In genomic region chr4:86338989-86339388, GRCh38 we compare ENCODE assay signal across 11 cellular contexts. TPM values are rescaled to one million over a fixed set of nuclear protein-coding genes. Genes with fewer than 3 reads are reported as not detected.
DNase-seq lines count a peak whose midpoint lies in the region; FAIRE-seq and TF ChIP-seq lines count a peak whose summit lies in the region.
"Had no signal": no experiment of that assay in that cellular context is flagged by ENCODE, and none has a peak within 500 bp of the region (broad histone marks: within the 10 kb centered on the region; RNA-seq: fewer than 3 reads in every experiment).

No MANE protein-coding gene starts in this region.

- intact Hi-C loops in endothelial cell of umbilical vein (cut with micrococcal nuclease): no loop called here

- no peaks in the 10 kb centered on the region for H3K36me3 ChIP-seq in endothelial cell of umbilical vein (ENCODE audit: control insufficient read depth in 2 of 2, extremely low read depth in 1 of 2, insufficient read depth in 2 of 2, low read length in 2 of 2)
- no peaks in the 10 kb centered on the region for H3K36me3 ChIP-seq in mesodermal cell (ENCODE audit: control insufficient read depth, insufficient read depth, low read length)

- peak overlapping the region; percentile 66 for H2AFZ ChIP-seq in endothelial cell of umbilical vein (ENCODE audit: low read depth, low read length)

- no peaks in the 10 kb centered on the region for H3K27me3 ChIP-seq in endothelial cell of umbilical vein (ENCODE audit: control insufficient read depth in 2 of 2, insufficient read depth in 2 of 2, low read length in 2 of 2)

- H3K79me2 ChIP-seq in endothelial cell of umbilical vein (ENCODE audit: control insufficient read depth, insufficient read depth, low read length): no peaks in the 10 kb centered on the region

- in situ Hi-C loops in G401 (cut with HindIII; ENCODE audit: low sequenced_read_pairs): no loop called here

- BruUV-seq in endothelial cell of umbilical vein (replicated peaks; lab: Mats Ljungman, UMichigan): no TSS peak

- DNase-seq in AG09309 (ENCODE audit: low read depth): peak; percentile 50
- DNase-seq in NCI-H226: peak; percentile 77
- DNase-seq in endothelial cell of umbilical vein (ENCODE audit: low read depth, low spot score): peak; percentile 51
- DNase-seq in activated CD4-positive, alpha-beta T cell treated with anti-CD3 and anti-CD28 coated beads, Interleukin-2, amount 50 U/mL, for 4 hours: no peak
- no peak for DNase-seq in stimulated activated CD4-positive, alpha-beta T cell treated with anti-CD3 and anti-CD28 coated beads, Interleukin-4, amount 100 ng/mL, for 24 hours
- no peak for DNase-seq in G401 (ENCODE audit: low spot score)
- no peak for DNase-seq in cerebellum (ENCODE audit: low spot score)
- DNase-seq: activated naive CD4-positive, alpha-beta T cell treated with Interleukin-2 at 50 U/mL for 16 hours; CD4-positive, alpha-beta T cell had no signal

- CTCF ChIA-PET in endothelial cell of umbilical vein (lab: Charles Lee): no interaction called here

- dilution Hi-C loops in endothelial cell of umbilical vein (cut with MboI; ENCODE audit: extremely low pct_ligation_motif_present, low sequenced_read_pairs): no loop called here

- H4K20me1 ChIP-seq in endothelial cell of umbilical vein (replicated peaks; ENCODE audit: control insufficient read depth, extremely low read depth, insufficient read depth, low read length): no peaks in the 10 kb centered on the region

- no peak for TF ChIP-seq POLR2A in endothelial cell of umbilical vein (IDR thresholded peaks at IDR 0.05; ENCODE audit: low read depth, low read length)

- POLR2A ChIA-PET in endothelial cell of umbilical vein (lab: Charles Lee): no interaction called here

- peak overlapping the region; percentile 16 for H3K4me2 ChIP-seq in endothelial cell of umbilical vein (ENCODE audit: insufficient read depth, low read length)

- FAIRE-seq in endothelial cell of umbilical vein (lab: Jason Lieb, UNC): no peak
- FAIRE-seq: frontal cortex had no signal

- H3K9ac ChIP-seq in endothelial cell of umbilical vein (replicated peaks; ENCODE audit: extremely low read depth, insufficient read depth, low read length): no peak overlapping the region

- peaks cover 13% of the 10 kb centered on the region for H3K4me1 ChIP-seq in endothelial cell of umbilical vein (ENCODE audit: control insufficient read depth, extremely low read depth, insufficient read depth, low read length)
- H3K4me1 ChIP-seq in mesodermal cell (ENCODE audit: control insufficient read depth, insufficient read depth, low read length, poor library complexity, severe bottlenecking): peaks cover 9% of the 10 kb centered on the region

- 71 to 80% methylated on average over 1 of the region's 2 CpGs for WGBS in mesodermal cell (ENCODE audit: insufficient coverage in 2 of 2), 2 experiments

- no peaks in the 10 kb centered on the region for H3K9me3 ChIP-seq in endothelial cell of umbilical vein (replicated peaks; ENCODE audit: control insufficient read depth, insufficient read depth, low read length)
- H3K9me3 ChIP-seq in mesodermal cell (ENCODE audit: control insufficient read depth, low read length): no peaks in the 10 kb centered on the region

- TF ChIP-seq CTCF in AG09309 (IDR thresholded peaks at IDR 0.05; ENCODE audit: control insufficient read depth, insufficient read depth, low read depth, low read length, missing control alignments) (no peak), endothelial cell of umbilical vein (IDR thresholded peaks at IDR 0.05; ENCODE audit: extremely low read depth in 1 of 2, insufficient read depth in 1 of 2, low read depth in 1 of 2, low read length in 2 of 2) (no peak)

- no peaks in the 10 kb centered on the region for H3K9me1 ChIP-seq in endothelial cell of umbilical vein (replicated peaks; ENCODE audit: control insufficient read depth, extremely low read depth, insufficient read depth, low read length)

- no peak overlapping the region for H3K4me3 ChIP-seq in AG09309 (ENCODE audit: control insufficient read depth, low read depth, low read length)
- H3K4me3 ChIP-seq in endothelial cell of umbilical vein (replicated peaks in 1 of 3; ENCODE audit: insufficient read depth in 1 of 3, low read depth in 1 of 3, low read length in 3 of 3): no peak overlapping the region
- no peak overlapping the region for H3K4me3 ChIP-seq in mesodermal cell (ENCODE audit: extremely low read depth, insufficient read depth, low read length, poor library complexity, severe bottlenecking)

- H3K27ac ChIP-seq in endothelial cell of umbilical vein (ENCODE audit: insufficient read depth, low read depth, low read length) (no peak overlapping the region), mesodermal cell (ENCODE audit: low read depth, low read length, severe bottlenecking) (peak overlapping the region; percentile 55)

TF ChIP-seq in endothelial cell of umbilical vein, 7 proteins besides CTCF, POLR2A, EP300 and RAD21:
- TF ChIP-seq JUN (IDR thresholded peaks at IDR 0.05; ENCODE audit: borderline replicate concordance, insufficient read depth, insufficient read length, low read depth) (peak; percentile 50), MAX (IDR thresholded peaks at IDR 0.05; ENCODE audit: insufficient read depth, insufficient read length) (no peak), FOS (IDR thresholded peaks at IDR 0.05; ENCODE audit: borderline replicate concordance, insufficient read depth, low read length) (peak; percentile 82), POLR2AphosphoS5 (IDR thresholded peaks at IDR 0.05; ENCODE audit: insufficient read depth, low read depth, low read length) (peak; percentile 74), MYC (IDR thresholded peaks at IDR 0.05; ENCODE audit: low read depth, low read length) (no peak), EZH2 (IDR thresholded peaks at IDR 0.05; ENCODE audit: borderline replicate concordance, low read depth, low read length, severe bottlenecking) (no peak), GATA2 (IDR thresholded peaks at IDR 0.05; ENCODE audit: insufficient read depth, insufficient read length, low read depth, low read length) (no peak)
TF ChIP-seq in endothelial cell of umbilical vein: peak in this region for 3.

RNA-seq across cellular contexts. Expression of gene MAPK10, which starts 20.9 kb away (rescaled TPM):
- 0.37 TPM in 1 of 2 replicates, not detected in the other for total RNA-seq in endothelial cell of umbilical vein
- polyA plus RNA-seq in endothelial cell of umbilical vein: 0.06 and 0.17 TPM in 2 replicates
- 0.06 TPM in 2 replicates for polyA plus RNA-seq in endothelial cell of umbilical vein (2011; cell fraction: cytosol; rRNA removed)
- 0.25 and 0.56 TPM in 2 replicates for polyA plus RNA-seq in endothelial cell of umbilical vein (2011; cell fraction: nucleus; rRNA removed)
- polyA plus RNA-seq in endothelial cell of umbilical vein (2012): 0.38 and 0.72 TPM in 2 replicates
- polyA minus RNA-seq in endothelial cell of umbilical vein: 0.15 TPM in 1 of 2 replicates, not detected in the other
- polyA minus RNA-seq in endothelial cell of umbilical vein (2011; cell fraction: cytosol; rRNA and poly(A)+ RNA removed): 1.1 TPM
- 1.3 and 1.8 TPM in 2 replicates for polyA minus RNA-seq in endothelial cell of umbilical vein (2011; cell fraction: nucleus; rRNA and poly(A)+ RNA removed)
- polyA plus RNA-seq in mesodermal cell (2013, experiment 1 of 2): 12.2 TPM
- 12.1 TPM for polyA plus RNA-seq in mesodermal cell (2013, experiment 2 of 2)
- 0.78 TPM in 1 of 2 replicates, not detected in the other for total RNA-seq in G401 (2014; rRNA removed; shearing (Covaris generic))
- total RNA-seq in cerebellum: 411 TPM

Comparison
In these comparisons a context has a peak if more than half of its experiments do, and no peak if none do; other contexts are left out.
1. DNase-seq: peak in AG09309 (single experiment), NCI-H226 (single experiment) and endothelial cell of umbilical vein (single experiment); none in activated CD4-positive, alpha-beta T cell treated with anti-CD3 and anti-CD28 coated beads, Interleukin-2, amount 50 U/mL, for 4 hours (0 of 2), stimulated activated CD4-positive, alpha-beta T cell treated with anti-CD3 and anti-CD28 coated beads, Interleukin-4, amount 100 ng/mL, for 24 hours (single experiment), G401 (single experiment) and cerebellum (single experiment).
2. RNA of gene MAPK10, which starts 20.9 kb away (total RNA-seq): 411 TPM in cerebellum (single experiment); 0.78 TPM in G401 and 0.37 TPM in endothelial cell of umbilical vein; every median in the first group is over 100 times any median in the second.